8 cellular contexts compared by ENCODE assay signal in the genomic region with DNA sequence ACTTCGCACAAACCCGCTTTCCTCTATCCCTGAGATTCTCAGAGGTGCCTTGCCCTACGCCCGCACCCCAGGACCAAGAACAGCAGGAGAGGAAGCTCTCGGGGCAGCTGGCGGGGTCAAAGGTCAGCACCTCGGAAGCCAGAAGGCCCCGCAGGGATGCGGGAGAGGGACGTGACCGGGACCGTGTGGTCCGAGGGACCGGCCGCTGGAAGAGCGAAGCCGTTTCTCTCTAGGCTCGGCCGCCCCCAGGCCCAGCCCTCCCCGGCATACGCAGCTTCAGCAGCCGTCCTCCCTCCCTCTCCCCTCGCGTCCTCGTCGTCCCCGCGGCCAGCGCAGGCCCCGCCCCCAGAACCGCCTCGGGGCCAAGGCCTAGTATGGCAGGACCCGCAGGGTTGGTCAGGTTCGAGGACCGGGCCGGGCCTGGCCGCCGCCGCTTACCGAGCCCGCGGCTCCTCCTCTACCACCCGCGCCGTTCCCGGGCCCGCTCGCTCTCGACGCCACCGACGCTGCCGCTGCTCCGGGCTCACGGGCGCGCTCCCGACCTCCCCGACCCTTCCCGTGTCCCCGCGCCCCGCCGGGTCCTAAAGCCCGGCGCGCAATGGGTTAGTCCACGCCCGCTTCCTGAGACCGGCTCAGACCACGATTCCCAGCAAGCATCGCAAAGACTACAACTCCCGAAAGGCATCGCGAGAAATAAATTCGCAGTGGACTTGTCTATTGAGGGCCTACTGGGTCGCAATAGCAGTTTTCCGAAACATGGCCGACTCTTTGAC. TPM values are rescaled to one million over a fixed set of nuclear protein-coding genes. Genes with fewer than 3 reads are reported as not detected.
DNase-seq lines count a peak whose midpoint lies in the region; ATAC-seq, FAIRE-seq and TF ChIP-seq lines count a peak whose summit lies in the region.

A gene with protein sequence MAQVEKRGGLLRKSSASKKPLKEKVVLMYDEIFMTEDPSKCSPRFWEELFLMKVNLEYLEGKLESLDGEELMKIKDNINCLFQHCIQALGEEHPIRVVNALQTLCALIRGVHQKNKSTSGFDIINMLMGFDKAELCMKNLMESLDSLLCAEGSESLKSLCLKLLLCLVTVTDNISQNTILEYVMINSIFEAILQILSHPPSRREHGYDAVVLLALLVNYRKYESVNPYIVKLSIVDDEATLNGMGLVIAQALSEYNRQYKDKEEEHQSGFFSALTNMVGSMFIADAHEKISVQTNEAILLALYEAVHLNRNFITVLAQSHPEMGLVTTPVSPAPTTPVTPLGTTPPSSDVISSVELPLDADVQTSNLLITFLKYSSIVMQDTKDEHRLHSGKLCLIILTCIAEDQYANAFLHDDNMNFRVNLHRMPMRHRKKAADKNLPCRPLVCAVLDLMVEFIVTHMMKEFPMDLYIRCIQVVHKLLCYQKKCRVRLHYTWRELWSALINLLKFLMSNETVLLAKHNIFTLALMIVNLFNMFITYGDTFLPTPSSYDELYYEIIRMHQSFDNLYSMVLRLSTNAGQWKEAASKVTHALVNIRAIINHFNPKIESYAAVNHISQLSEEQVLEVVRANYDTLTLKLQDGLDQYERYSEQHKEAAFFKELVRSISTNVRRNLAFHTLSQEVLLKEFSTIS (minus strand): TSS at position 527 of the 773 bp plus-strand sequence. CDS start 16,059 bp downstream, outside the sequence.

- 3% methylated on average over 20 of the region's 79 CpGs for WGBS in HepG2 (ENCODE audit: low lambda C conversion rate)

- H3K27me3 ChIP-seq in BLaER1 = no peaks in the 10 kb centered on the region
- no peaks in the 10 kb centered on the region; a peak in 1 of 5 replicates for H3K27me3 ChIP-seq in HepG2 (ENCODE audit: control insufficient read depth in 1 of 2, insufficient read depth in 2 of 2, low read length in 2 of 2)

- H4K20me1 ChIP-seq in BLaER1 = peaks cover 46% of the 10 kb centered on the region
- H4K20me1 ChIP-seq in HepG2 (ENCODE audit: insufficient read depth, low read length) = no peaks in the 10 kb centered on the region

- peak within 1 kb of the TSS; percentile 91 for H3K27ac ChIP-seq in BLaER1
- peak within 1 kb of the TSS; percentile 86 for H3K27ac ChIP-seq in HepG2 (ENCODE audit: extremely low read length, insufficient read depth, low read length)

- peaks cover 40% of the 10 kb centered on the region for H3K79me2 ChIP-seq in HepG2 (ENCODE audit: insufficient read depth, low read length)

- BruUV-seq in HepG2 (replicated peaks; lab: Mats Ljungman, UMichigan) = TSS peak; percentile 44

- in situ Hi-C loops in HepG2 (cut with HindIII; ENCODE audit: extremely low pct_ligation_motif_present, low pct_unique_long_range_greater_than_20kb) = no loop called here

- H3K4me1 ChIP-seq in BLaER1 (peaks cover 31% of the 10 kb centered on the region), HepG2 (ENCODE audit: insufficient read depth, low read length) (peaks cover 40% of the 10 kb centered on the region)

- peak within 1 kb of the TSS; percentile 85 for H3K4me2 ChIP-seq in BLaER1
- H3K4me2 ChIP-seq in HepG2 (ENCODE audit: low read depth, low read length) = peak within 1 kb of the TSS; percentile 71

- peak; percentile 93 for FAIRE-seq in HepG2 (lab: Jason Lieb, UNC)

- peak within 1 kb of the TSS; percentile 88 for H3K9ac ChIP-seq in BLaER1
- H3K9ac ChIP-seq in HepG2 (ENCODE audit: insufficient read depth, low read depth, low read length) = peak within 1 kb of the TSS; percentile 89

- DNase-seq in NCI-H69 (lab: John Stamatoyannopoulos, UW) = peak; percentile 97
- peak; percentile 74 to 88 for DNase-seq in activated CD4-positive, alpha-beta T cell treated with anti-CD3 and anti-CD28 coated beads, Interleukin-2, amount 50 U/mL, for 24 hours (ENCODE audit: low read depth in 1 of 2, low spot score in 1 of 2)
- DNase-seq in dermis blood vessel endothelial cell = peak; percentile 98
- peak; percentile 98 for DNase-seq in HepG2 (ENCODE audit: low spot score)
- DNase-seq in stimulated activated CD4-positive, alpha-beta T cell treated with anti-CD3 and anti-CD28 coated beads, Interleukin-4, amount 100 ng/mL, for 1 hour = peak; percentile 87

- TF ChIP-seq POLR2A in HepG2 (IDR thresholded peaks at IDR 0.05; ENCODE audit: insufficient read depth in 1 of 2, low read depth in 2 of 2, low read length in 2 of 2) = peak; percentile 53 to 70

- no peak for TF ChIP-seq RAD21 in HepG2 (CRISPR knock-in tag; IDR thresholded peaks at IDR 0.05)

- H3K36me3 ChIP-seq in BLaER1 (peaks cover 14% of the 10 kb centered on the region; the same call in 1 of the 2 replicates), HepG2 (replicated peaks in 1 of 2; ENCODE audit: control insufficient read depth in 1 of 2, insufficient read depth in 2 of 2, low read length in 2 of 2) (no peaks in the 10 kb centered on the region)

- peak; percentile 95 for ATAC-seq in GM19324 (IDR thresholded peaks at IDR 0.05; ENCODE audit: low FRiP score, unreplicated experiment)
- peak; percentile 88 for ATAC-seq in HG03469 (IDR thresholded peaks at IDR 0.05; ENCODE audit: unreplicated experiment)
- ATAC-seq in HepG2 = peak; percentile 94

- H2AFZ ChIP-seq in HepG2 (ENCODE audit: low read length) = peak within 1 kb of the TSS; percentile 75

- TF ChIP-seq EP300 in HepG2 (IDR thresholded peaks at IDR 0.05; ENCODE audit: low read depth in 2 of 2, low read length in 2 of 2) (0 out of 4 replicates have a peak, but pooled peaks of 1 of the 2 experiments have one; percentile 15), HepG2 (CRISPR knock-in tag; IDR thresholded peaks at IDR 0.05; ENCODE audit: borderline replicate concordance) (0 out of 2 replicates have a peak, but pooled peaks have one; percentile 18)

- TF ChIP-seq CTCF in HepG2 (CRISPR knock-in tag; IDR thresholded peaks at IDR 0.05) = no peak; the same call in 1 of the 2 replicates

- CTCF ChIA-PET in HepG2 (lab: Yijun Ruan, JAX; ENCODE audit: low intra/inter-chr PET ratio, low total read pairs) = no interaction called here

- H3K4me3 ChIP-seq in BLaER1 = peak within 1 kb of the TSS; percentile 87
- peak within 1 kb of the TSS; percentile 85 to 99 (median 94) for H3K4me3 ChIP-seq in HepG2 (replicated peaks in 1 of 3; ENCODE audit: insufficient read depth in 1 of 3, low read depth in 2 of 3, low read length in 3 of 3)

- intact Hi-C loops in HepG2 (cut with micrococcal nuclease; ENCODE audit: unreplicated experiment) = no loop called here

- H3K9me3 ChIP-seq in BLaER1 (no peaks in the 10 kb centered on the region), HepG2 (ENCODE audit: low read length) (no peaks in the 10 kb centered on the region)

- POLR2A ChIA-PET in HepG2 (lab: Yijun Ruan, JAX) = interaction anchor here (0.6 to 3.8 kb wide), 6 partner anchors 11 to 215 kb away, joined by 3 to 39 read pairs (median 4); a partner anchor contains a TSS

TF ChIP-seq in HepG2, 621 proteins besides CTCF, POLR2A, EP300 and RAD21 (continues in another document):
- TF ChIP-seq ZNF30 (CRISPR knock-in tag; IDR thresholded peaks at IDR 0.05) (no peak), PCBP1 (IDR thresholded peaks at IDR 0.05; ENCODE audit: borderline replicate concordance, low read depth, low read length) (no peak), SMAD9 (CRISPR knock-in tag; IDR thresholded peaks at IDR 0.05) (no peak), GATAD1 (CRISPR knock-in tag; IDR thresholded peaks at IDR 0.05) (peak; percentile 78)
- TF ChIP-seq, protein P1, sequence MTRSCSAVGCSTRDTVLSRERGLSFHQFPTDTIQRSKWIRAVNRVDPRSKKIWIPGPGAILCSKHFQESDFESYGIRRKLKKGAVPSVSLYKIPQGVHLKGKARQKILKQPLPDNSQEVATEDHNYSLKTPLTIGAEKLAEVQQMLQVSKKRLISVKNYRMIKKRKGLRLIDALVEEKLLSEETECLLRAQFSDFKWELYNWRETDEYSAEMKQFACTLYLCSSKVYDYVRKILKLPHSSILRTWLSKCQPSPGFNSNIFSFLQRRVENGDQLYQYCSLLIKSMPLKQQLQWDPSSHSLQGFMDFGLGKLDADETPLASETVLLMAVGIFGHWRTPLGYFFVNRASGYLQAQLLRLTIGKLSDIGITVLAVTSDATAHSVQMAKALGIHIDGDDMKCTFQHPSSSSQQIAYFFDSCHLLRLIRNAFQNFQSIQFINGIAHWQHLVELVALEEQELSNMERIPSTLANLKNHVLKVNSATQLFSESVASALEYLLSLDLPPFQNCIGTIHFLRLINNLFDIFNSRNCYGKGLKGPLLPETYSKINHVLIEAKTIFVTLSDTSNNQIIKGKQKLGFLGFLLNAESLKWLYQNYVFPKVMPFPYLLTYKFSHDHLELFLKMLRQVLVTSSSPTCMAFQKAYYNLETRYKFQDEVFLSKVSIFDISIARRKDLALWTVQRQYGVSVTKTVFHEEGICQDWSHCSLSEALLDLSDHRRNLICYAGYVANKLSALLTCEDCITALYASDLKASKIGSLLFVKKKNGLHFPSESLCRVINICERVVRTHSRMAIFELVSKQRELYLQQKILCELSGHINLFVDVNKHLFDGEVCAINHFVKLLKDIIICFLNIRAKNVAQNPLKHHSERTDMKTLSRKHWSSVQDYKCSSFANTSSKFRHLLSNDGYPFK (CRISPR knock-in tag; IDR thresholded peaks at IDR 0.05; ENCODE audit: borderline replicate concordance) = peak; percentile 60; the same call in 1 of the 2 replicates

RNA-seq across cellular contexts. Expression of the gene that starts here (rescaled TPM):
- 9.0 and 9.4 TPM in 2 replicates for total RNA-seq in dermis blood vessel endothelial cell
- total RNA-seq in HepG2 (2016; rRNA removed; fragmentation: Illumina TruSeq; extraction: Trizol) = 8.4 and 10.8 TPM in 2 replicates
- 5.0 and 5.1 TPM in 2 replicates for total RNA-seq in HepG2 (2016; cell fraction: cytosol; rRNA removed; fragmentation: Illumina TruSeq; extraction: Trizol; ENCODE audit: low read depth)
- total RNA-seq in HepG2 (2016; cell fraction: insoluble cytoplasmic fraction; rRNA removed; fragmentation: Illumina TruSeq; extraction: Trizol) = 7.3 and 11.0 TPM in 2 replicates
- 3.9 and 4.7 TPM in 2 replicates for total RNA-seq in HepG2 (2016; cell fraction: membrane; rRNA removed; fragmentation: Illumina TruSeq; extraction: Trizol)
- total RNA-seq in HepG2 (2016; cell fraction: nucleus; rRNA removed; fragmentation: Illumina TruSeq; extraction: Trizol) = 13.0 and 14.8 TPM in 2 replicates
- polyA plus RNA-seq in HepG2 (2011; rRNA removed) = 16.7 and 16.9 TPM in 2 replicates
- polyA plus RNA-seq in HepG2 (2011; cell fraction: cytosol; rRNA removed) = 9.7 and 11.7 TPM in 2 replicates
- 13.9 and 18.6 TPM in 2 replicates for polyA plus RNA-seq in HepG2 (2011; cell fraction: nucleus; rRNA removed)
- 10.2 and 11.0 TPM in 2 replicates for polyA plus RNA-seq in HepG2 (2012)
- 2.0 and 2.3 TPM in 2 replicates for polyA plus RNA-seq in HepG2 (2016; cell fraction: cytosol; fragmentation: Illumina TruSeq; extraction: Trizol; ENCODE audit: low read depth)
- 11.6 and 13.7 TPM in 2 replicates for polyA plus RNA-seq in HepG2 (2016; cell fraction: insoluble cytoplasmic fraction; fragmentation: Illumina TruSeq; extraction: Trizol; ENCODE audit: low read depth)
- polyA plus RNA-seq in HepG2 (2016; cell fraction: membrane; fragmentation: Illumina TruSeq; extraction: Trizol; ENCODE audit: low read depth) = 4.0 and 4.1 TPM in 2 replicates
- 17.4 and 19.1 TPM in 2 replicates for polyA plus RNA-seq in HepG2 (2016; cell fraction: nucleus; fragmentation: Illumina TruSeq; extraction: Trizol; ENCODE audit: insufficient read depth, low read depth)
- 12.6 and 18.4 TPM in 2 replicates for polyA minus RNA-seq in HepG2 (2011; rRNA and poly(A)+ RNA removed; ENCODE audit: low replicate concordance)
- 6.4 and 6.6 TPM in 2 replicates for polyA minus RNA-seq in HepG2 (2011; cell fraction: cytosol; rRNA and poly(A)+ RNA removed)
- 30.6 and 33.7 TPM in 2 replicates for polyA minus RNA-seq in HepG2 (2011; cell fraction: nucleus; rRNA and poly(A)+ RNA removed)

Comparison
In these comparisons a context has a peak if more than half of its experiments do, and no peak if none do; other contexts are left out.
1. Peak in every context shown above with its lines: DNase-seq, ATAC-seq, H3K4me3 ChIP-seq and H3K27ac ChIP-seq.